In genomic region chr12:67634167-67634793, GRCh38 we compare ENCODE assay signal across 1 cellular context.
TF ChIP-seq lines count a peak whose summit lies in the region.

No MANE protein-coding gene starts in this region.

TF ChIP-seq in SK-N-SH, 30 proteins besides CTCF, POLR2A, EP300 and RAD21:
- TF ChIP-seq, protein P1, sequence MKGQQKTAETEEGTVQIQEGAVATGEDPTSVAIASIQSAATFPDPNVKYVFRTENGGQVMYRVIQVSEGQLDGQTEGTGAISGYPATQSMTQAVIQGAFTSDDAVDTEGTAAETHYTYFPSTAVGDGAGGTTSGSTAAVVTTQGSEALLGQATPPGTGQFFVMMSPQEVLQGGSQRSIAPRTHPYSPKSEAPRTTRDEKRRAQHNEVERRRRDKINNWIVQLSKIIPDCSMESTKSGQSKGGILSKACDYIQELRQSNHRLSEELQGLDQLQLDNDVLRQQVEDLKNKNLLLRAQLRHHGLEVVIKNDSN (IDR thresholded peaks at IDR 0.05; ENCODE audit: borderline replicate concordance, low read depth), result no peak
- TF ChIP-seq, protein P2, sequence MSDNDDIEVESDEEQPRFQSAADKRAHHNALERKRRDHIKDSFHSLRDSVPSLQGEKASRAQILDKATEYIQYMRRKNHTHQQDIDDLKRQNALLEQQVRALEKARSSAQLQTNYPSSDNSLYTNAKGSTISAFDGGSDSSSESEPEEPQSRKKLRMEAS (IDR thresholded peaks at IDR 0.05; ENCODE audit: low read depth), result no peak
- TF ChIP-seq TEAD4 (IDR thresholded peaks at IDR 0.05; ENCODE audit: borderline replicate concordance, insufficient read depth), result no peak
- TF ChIP-seq, protein P3, sequence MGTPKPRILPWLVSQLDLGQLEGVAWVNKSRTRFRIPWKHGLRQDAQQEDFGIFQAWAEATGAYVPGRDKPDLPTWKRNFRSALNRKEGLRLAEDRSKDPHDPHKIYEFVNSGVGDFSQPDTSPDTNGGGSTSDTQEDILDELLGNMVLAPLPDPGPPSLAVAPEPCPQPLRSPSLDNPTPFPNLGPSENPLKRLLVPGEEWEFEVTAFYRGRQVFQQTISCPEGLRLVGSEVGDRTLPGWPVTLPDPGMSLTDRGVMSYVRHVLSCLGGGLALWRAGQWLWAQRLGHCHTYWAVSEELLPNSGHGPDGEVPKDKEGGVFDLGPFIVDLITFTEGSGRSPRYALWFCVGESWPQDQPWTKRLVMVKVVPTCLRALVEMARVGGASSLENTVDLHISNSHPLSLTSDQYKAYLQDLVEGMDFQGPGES (IDR thresholded peaks at IDR 0.05; ENCODE audit: low read depth, low read length), result no peak
- TF ChIP-seq YY1 (IDR thresholded peaks at IDR 0.05; ENCODE audit: low read depth), result no peak
- TF ChIP-seq TAF1 (IDR thresholded peaks at IDR 0.05; ENCODE audit: borderline replicate concordance, low read depth, low read length), result no peak
- TF ChIP-seq SIN3A (IDR thresholded peaks at IDR 0.05; ENCODE audit: borderline replicate concordance, low read depth, low read length), result no peak
- no peak for TF ChIP-seq NFIC (IDR thresholded peaks at IDR 0.05; ENCODE audit: borderline replicate concordance)
- TF ChIP-seq MEF2A (IDR thresholded peaks at IDR 0.05; ENCODE audit: borderline replicate concordance, low read depth), result no peak
- TF ChIP-seq, protein P4, sequence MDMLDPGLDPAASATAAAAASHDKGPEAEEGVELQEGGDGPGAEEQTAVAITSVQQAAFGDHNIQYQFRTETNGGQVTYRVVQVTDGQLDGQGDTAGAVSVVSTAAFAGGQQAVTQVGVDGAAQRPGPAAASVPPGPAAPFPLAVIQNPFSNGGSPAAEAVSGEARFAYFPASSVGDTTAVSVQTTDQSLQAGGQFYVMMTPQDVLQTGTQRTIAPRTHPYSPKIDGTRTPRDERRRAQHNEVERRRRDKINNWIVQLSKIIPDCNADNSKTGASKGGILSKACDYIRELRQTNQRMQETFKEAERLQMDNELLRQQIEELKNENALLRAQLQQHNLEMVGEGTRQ (IDR thresholded peaks at IDR 0.05; ENCODE audit: borderline replicate concordance, low read depth, low read length), result no peak
- TF ChIP-seq GATA2 (CRISPR knock-in tag; IDR thresholded peaks at IDR 0.05), result no peak
- TF ChIP-seq POLR2AphosphoS5 (IDR thresholded peaks at IDR 0.05; ENCODE audit: low read depth, low read length), result no peak
- no peak for TF ChIP-seq CHD2 (IDR thresholded peaks at IDR 0.05; ENCODE audit: low read length, partially characterized antibody)
- TF ChIP-seq FOXJ3 (CRISPR knock-in tag; IDR thresholded peaks at IDR 0.05), result no peak
- TF ChIP-seq, protein P5, sequence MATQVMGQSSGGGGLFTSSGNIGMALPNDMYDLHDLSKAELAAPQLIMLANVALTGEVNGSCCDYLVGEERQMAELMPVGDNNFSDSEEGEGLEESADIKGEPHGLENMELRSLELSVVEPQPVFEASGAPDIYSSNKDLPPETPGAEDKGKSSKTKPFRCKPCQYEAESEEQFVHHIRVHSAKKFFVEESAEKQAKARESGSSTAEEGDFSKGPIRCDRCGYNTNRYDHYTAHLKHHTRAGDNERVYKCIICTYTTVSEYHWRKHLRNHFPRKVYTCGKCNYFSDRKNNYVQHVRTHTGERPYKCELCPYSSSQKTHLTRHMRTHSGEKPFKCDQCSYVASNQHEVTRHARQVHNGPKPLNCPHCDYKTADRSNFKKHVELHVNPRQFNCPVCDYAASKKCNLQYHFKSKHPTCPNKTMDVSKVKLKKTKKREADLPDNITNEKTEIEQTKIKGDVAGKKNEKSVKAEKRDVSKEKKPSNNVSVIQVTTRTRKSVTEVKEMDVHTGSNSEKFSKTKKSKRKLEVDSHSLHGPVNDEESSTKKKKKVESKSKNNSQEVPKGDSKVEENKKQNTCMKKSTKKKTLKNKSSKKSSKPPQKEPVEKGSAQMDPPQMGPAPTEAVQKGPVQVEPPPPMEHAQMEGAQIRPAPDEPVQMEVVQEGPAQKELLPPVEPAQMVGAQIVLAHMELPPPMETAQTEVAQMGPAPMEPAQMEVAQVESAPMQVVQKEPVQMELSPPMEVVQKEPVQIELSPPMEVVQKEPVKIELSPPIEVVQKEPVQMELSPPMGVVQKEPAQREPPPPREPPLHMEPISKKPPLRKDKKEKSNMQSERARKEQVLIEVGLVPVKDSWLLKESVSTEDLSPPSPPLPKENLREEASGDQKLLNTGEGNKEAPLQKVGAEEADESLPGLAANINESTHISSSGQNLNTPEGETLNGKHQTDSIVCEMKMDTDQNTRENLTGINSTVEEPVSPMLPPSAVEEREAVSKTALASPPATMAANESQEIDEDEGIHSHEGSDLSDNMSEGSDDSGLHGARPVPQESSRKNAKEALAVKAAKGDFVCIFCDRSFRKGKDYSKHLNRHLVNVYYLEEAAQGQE (IDR thresholded peaks at IDR 0.05; ENCODE audit: low read depth, low read length), result no peak
- no peak for TF ChIP-seq FOSL2 (IDR thresholded peaks at IDR 0.05; ENCODE audit: borderline replicate concordance, low read depth)
- no peak for TF ChIP-seq RFX5 (IDR thresholded peaks at IDR 0.05; ENCODE audit: low read length)
